In the genomic region with DNA sequence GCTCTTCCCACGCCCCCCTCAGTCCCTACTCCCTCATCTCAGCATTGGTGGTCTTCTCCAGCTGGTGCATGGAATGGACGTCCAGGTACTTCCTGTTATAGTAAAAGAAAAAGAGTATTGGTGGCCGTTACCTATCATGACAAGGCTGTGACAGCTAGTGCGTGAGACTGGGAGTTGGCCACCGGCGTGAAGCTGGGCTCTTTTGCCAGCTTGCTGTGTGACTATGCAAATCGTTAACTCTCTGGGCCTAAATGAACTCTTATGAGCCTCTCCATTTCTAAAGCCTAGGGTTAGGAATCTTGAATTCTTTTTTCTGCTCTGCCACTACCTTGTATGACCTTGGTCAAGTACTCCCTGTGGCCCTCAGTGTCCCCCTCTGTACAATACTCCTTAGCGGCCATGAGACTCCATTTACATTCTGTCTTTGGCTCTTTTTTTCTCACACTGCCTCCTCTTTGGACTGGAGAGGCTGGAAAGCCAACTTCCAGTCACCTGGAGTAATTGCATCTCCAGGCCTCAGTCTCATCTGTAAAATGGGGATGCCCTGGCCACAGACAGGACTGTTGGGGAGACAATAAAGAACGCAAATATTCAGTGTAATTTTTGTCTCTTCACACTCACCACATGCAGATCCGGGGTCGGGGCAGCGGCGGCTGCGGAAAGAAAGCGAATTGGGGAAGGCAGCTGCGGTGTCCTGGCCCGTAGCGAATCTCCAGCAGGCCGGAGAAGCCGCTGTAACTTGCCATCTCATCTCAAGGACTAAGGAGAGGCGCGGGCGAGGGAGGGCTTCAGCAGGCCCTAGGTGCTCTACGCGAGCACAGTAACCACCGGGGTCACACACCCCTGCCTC, we compare ENCODE assay signal across 8 cellular contexts. TPM values are rescaled to one million over a fixed set of nuclear protein-coding genes. Genes with fewer than 3 reads are reported as not detected.
DNase-seq lines count a peak whose midpoint lies in the region; FAIRE-seq and TF ChIP-seq lines count a peak whose summit lies in the region.

No MANE protein-coding gene starts in this region.

- peak overlapping the region; percentile 61 for H3K9ac ChIP-seq in SK-N-MC (ENCODE audit: insufficient read length)
- no peak overlapping the region for H3K9ac ChIP-seq in rectal smooth muscle tissue (ENCODE audit: low read length)

- no peak for DNase-seq in GM19239 (ENCODE audit: insufficient read length, low spot score)
- no peak for DNase-seq in SK-N-MC (ENCODE audit: low read depth, low spot score)
- no peak for DNase-seq in fibroblast of villous mesenchyme (ENCODE audit: low read depth)
- no peak for DNase-seq in inferior parietal cortex (ENCODE audit: extremely low spot score)
- no peak for DNase-seq in NCI-H345 (lab: John Stamatoyannopoulos, UW)
- DNase-seq in effector CD8-positive, alpha-beta T cell (lab: John Stamatoyannopoulos, UW) = no peak
- no peak for DNase-seq in SHP77 (lab: John Stamatoyannopoulos, UW)

- peaks cover 19% of the 10 kb centered on the region for H3K4me1 ChIP-seq in rectal smooth muscle tissue (ENCODE audit: control insufficient read depth, insufficient read depth, low read length)

- H3K27ac ChIP-seq in SK-N-MC = no peak overlapping the region
- no peak overlapping the region for H3K27ac ChIP-seq in rectal smooth muscle tissue (ENCODE audit: low read depth, low read length)

- FAIRE-seq in GM19239 (lab: Jason Lieb, UNC) = peak; percentile 4

- H3K36me3 ChIP-seq in SK-N-MC (ENCODE audit: insufficient read depth, low read length) = peaks cover 29% of the 10 kb centered on the region
- H3K36me3 ChIP-seq in rectal smooth muscle tissue (ENCODE audit: control insufficient read depth, insufficient read depth, low read length) = peaks cover 30% of the 10 kb centered on the region

- TF ChIP-seq CTCF in fibroblast of villous mesenchyme (IDR thresholded peaks at IDR 0.05; ENCODE audit: insufficient read depth, low read depth, low read length) = no peak

- peak overlapping the region; percentile 93 for H3K4me3 ChIP-seq in SK-N-MC
- H3K4me3 ChIP-seq in fibroblast of villous mesenchyme (ENCODE audit: low read depth, low read length) = peak overlapping the region; percentile 88
- peak overlapping the region; percentile 94 for H3K4me3 ChIP-seq in rectal smooth muscle tissue (ENCODE audit: low read length)

- H3K9me3 ChIP-seq in SK-N-MC (ENCODE audit: low read depth, low read length) = no peaks in the 10 kb centered on the region

- no peaks in the 10 kb centered on the region for H3K27me3 ChIP-seq in rectal smooth muscle tissue (ENCODE audit: control insufficient read depth, insufficient read depth, low read length)

RNA-seq across cellular contexts. Expression of a gene that starts 1.1 kb away (rescaled TPM):
- total RNA-seq in fibroblast of villous mesenchyme = 1.3 and 3.2 TPM in 2 replicates

RNA-seq across cellular contexts. Expression of a gene that starts 1.3 kb away (rescaled TPM):
- 68.9 and 88.9 TPM in 2 replicates for total RNA-seq in fibroblast of villous mesenchyme

RNA-seq across cellular contexts. Expression of a gene that starts 12.6 kb away (rescaled TPM):
- 22.2 and 26.3 TPM in 2 replicates for total RNA-seq in fibroblast of villous mesenchyme

RNA-seq across cellular contexts. Expression of a gene that starts 26.2 kb away (rescaled TPM):
- 19.4 and 21.6 TPM in 2 replicates for total RNA-seq in fibroblast of villous mesenchyme
